In the genomic region with DNA sequence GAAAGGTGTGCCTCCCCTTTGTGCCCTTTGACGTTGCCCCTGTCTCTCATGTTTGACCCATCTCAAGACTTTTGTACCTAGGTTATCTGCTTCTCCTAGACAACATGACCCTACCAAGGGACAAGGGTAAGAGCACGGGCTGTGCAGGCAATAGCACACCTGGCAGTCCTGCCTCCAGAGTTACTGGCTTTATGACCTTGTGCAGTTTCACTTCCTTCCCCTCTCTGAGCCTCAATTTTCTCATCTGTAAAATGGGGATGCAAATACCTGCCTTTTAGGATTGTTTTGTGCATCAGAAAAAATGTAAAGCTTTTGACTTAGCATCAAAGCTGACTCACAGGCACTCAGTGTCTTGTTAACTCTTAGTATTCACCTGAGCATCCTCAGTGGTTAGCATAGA, we compare ENCODE assay signal across 15 cellular contexts. TPM values are rescaled to one million over a fixed set of nuclear protein-coding genes. Genes with fewer than 3 reads are reported as not detected.
A peak's percentile ranks its signal among the peaks of the same experiment; 100 is the strongest.
DNase-seq lines count a peak whose midpoint lies in the region; ATAC-seq and TF ChIP-seq lines count a peak whose summit lies in the region.
"Had no signal": no experiment of that assay in that cellular context is flagged by ENCODE, and none has a peak within 500 bp of the region (broad histone marks: within the 10 kb centered on the region; RNA-seq: fewer than 3 reads in every experiment).

No MANE protein-coding gene starts in this region.

- no peak overlapping the region for H3K4me3 Mint-ChIP-seq in activated T-cell treated with anti-CD3 and anti-CD28 coated beads, Interleukin-2, amount 50 U/mL, for 24 hours
- no peak overlapping the region for H3K4me3 Mint-ChIP-seq in activated T-helper 17 cell treated with anti-CD3 and anti-CD28 coated beads, Interleukin-2, amount 50 U/mL, for 72 hours
- H3K4me3 Mint-ChIP-seq in osteocyte (ENCODE audit: unreplicated experiment) = no peak overlapping the region

- H3K27ac Mint-ChIP-seq in activated T-cell treated with anti-CD3 and anti-CD28 coated beads, Interleukin-2, amount 50 U/mL, for 24 hours = peak overlapping the region; percentile 50
- peak overlapping the region; percentile 61 for H3K27ac Mint-ChIP-seq in activated T-helper 17 cell treated with anti-CD3 and anti-CD28 coated beads, Interleukin-2, amount 50 U/mL, for 72 hours
- no peak overlapping the region for H3K27ac Mint-ChIP-seq in osteocyte (ENCODE audit: unreplicated experiment)

- TF ChIP-seq CTCF in osteocyte (IDR thresholded peaks at IDR 0.05) (no peak), foreskin fibroblast (IDR thresholded peaks at IDR 0.05; ENCODE audit: low read depth, low read length) (no peak)

- H3K36me3 Mint-ChIP-seq in activated T-cell treated with anti-CD3 and anti-CD28 coated beads, Interleukin-2, amount 50 U/mL, for 24 hours (ENCODE audit: low read depth) = peaks cover 51% of the 10 kb centered on the region
- peaks cover 38% of the 10 kb centered on the region for H3K36me3 Mint-ChIP-seq in activated T-helper 17 cell treated with anti-CD3 and anti-CD28 coated beads, Interleukin-2, amount 50 U/mL, for 72 hours (ENCODE audit: low read depth)
- H3K36me3 Mint-ChIP-seq in osteocyte (ENCODE audit: unreplicated experiment) = peaks cover 14% of the 10 kb centered on the region

- H3K9me3 Mint-ChIP-seq in activated T-cell treated with anti-CD3 and anti-CD28 coated beads, Interleukin-2, amount 50 U/mL, for 24 hours = no peaks in the 10 kb centered on the region
- H3K9me3 Mint-ChIP-seq in activated T-helper 17 cell treated with anti-CD3 and anti-CD28 coated beads, Interleukin-2, amount 50 U/mL, for 72 hours = no peaks in the 10 kb centered on the region
- H3K9me3 Mint-ChIP-seq in osteocyte (ENCODE audit: unreplicated experiment) = no peaks in the 10 kb centered on the region

- DNase-seq in activated T-cell treated with anti-CD3 and anti-CD28 coated beads, Interleukin-2, amount 50 U/mL, for 24 hours = no peak
- no peak for DNase-seq in activated T-cell treated with anti-CD3 and anti-CD28 coated beads for 4 hours
- peak; percentile 15 for DNase-seq in osteocyte (ENCODE audit: extremely low spot score, unreplicated experiment)
- no peak for DNase-seq in foreskin fibroblast
- DNase-seq in cerebellar cortex (ENCODE audit: low spot score) = no peak
- DNase-seq: activated CD4-positive, CD25-positive, alpha-beta regulatory T cell; dorsolateral prefrontal cortex; NCI-H187; NCI-H446 treated with DMSO at 0.1 percent for 48 hours; OCI-M1; testis had no signal

- ATAC-seq in HG03280 (IDR thresholded peaks at IDR 0.05; ENCODE audit: unreplicated experiment) (peak; percentile 41), HG03469 (IDR thresholded peaks at IDR 0.05; ENCODE audit: unreplicated experiment) (no peak)
- no peak for ATAC-seq in activated T-helper 17 cell treated with anti-CD3 and anti-CD28 coated beads, Interleukin-2, amount 50 U/mL, for 72 hours (replicated peaks)
- ATAC-seq: SK-N-SH treated with all-trans-retinoic acid at 6 μM for 48 hours had no signal

- H3K4me3 ChIP-seq in foreskin fibroblast (ENCODE audit: low read depth in 1 of 2, low read length in 2 of 2) = no peak overlapping the region
- H3K4me3 ChIP-seq: dorsolateral prefrontal cortex, testis had no signal

- peaks cover 54% of the 10 kb centered on the region for H3K4me1 Mint-ChIP-seq in activated T-cell treated with anti-CD3 and anti-CD28 coated beads, Interleukin-2, amount 50 U/mL, for 24 hours (ENCODE audit: low read depth)
- H3K4me1 Mint-ChIP-seq in activated T-helper 17 cell treated with anti-CD3 and anti-CD28 coated beads, Interleukin-2, amount 50 U/mL, for 72 hours = peaks cover 17% of the 10 kb centered on the region
- H3K4me1 Mint-ChIP-seq in osteocyte (ENCODE audit: unreplicated experiment) = peaks cover 25% of the 10 kb centered on the region

- H3K27me3 Mint-ChIP-seq in activated T-cell treated with anti-CD3 and anti-CD28 coated beads, Interleukin-2, amount 50 U/mL, for 24 hours = no peaks in the 10 kb centered on the region
- no peaks in the 10 kb centered on the region for H3K27me3 Mint-ChIP-seq in activated T-helper 17 cell treated with anti-CD3 and anti-CD28 coated beads, Interleukin-2, amount 50 U/mL, for 72 hours
- H3K27me3 Mint-ChIP-seq in osteocyte (ENCODE audit: unreplicated experiment) = peaks cover 3% of the 10 kb centered on the region

RNA-seq across cellular contexts. Expression of a gene that starts 36.4 kb away (rescaled TPM):
- 10 to 100 TPM; 72.9 to 76.4 TPM for total RNA-seq in activated T-helper 17 cell treated with anti-CD3 and anti-CD28 coated beads, Interleukin-2, amount 50 U/mL, for 72 hours
- 46.4 and 50.4 TPM in 2 replicates for total RNA-seq in osteocyte
